1 cellular context compared by ENCODE assay signal in genomic region chr2:218404351-218405145, GRCh38.
TF ChIP-seq lines count a peak whose summit lies in the region.

No MANE protein-coding gene starts in this region.

TF ChIP-seq in GM12878, 131 proteins besides CTCF, POLR2A, EP300 and RAD21:
- TF ChIP-seq ZNF384 (IDR thresholded peaks at IDR 0.05; ENCODE audit: borderline replicate concordance, low read depth, low read length) (no peak), TARDBP (IDR thresholded peaks at IDR 0.05; ENCODE audit: borderline replicate concordance) (no peak), MEF2B (IDR thresholded peaks at IDR 0.05; ENCODE audit: partially characterized antibody, poor library complexity, severe bottlenecking) (peak; percentile 38), IKZF1 (conservative IDR thresholded peaks at IDR 0.05) (no peak), CBFB (IDR thresholded peaks at IDR 0.05; ENCODE audit: low read depth) (no peak)
